Comparison of ENCODE assay signal across 25 cellular contexts in the genomic region with DNA sequence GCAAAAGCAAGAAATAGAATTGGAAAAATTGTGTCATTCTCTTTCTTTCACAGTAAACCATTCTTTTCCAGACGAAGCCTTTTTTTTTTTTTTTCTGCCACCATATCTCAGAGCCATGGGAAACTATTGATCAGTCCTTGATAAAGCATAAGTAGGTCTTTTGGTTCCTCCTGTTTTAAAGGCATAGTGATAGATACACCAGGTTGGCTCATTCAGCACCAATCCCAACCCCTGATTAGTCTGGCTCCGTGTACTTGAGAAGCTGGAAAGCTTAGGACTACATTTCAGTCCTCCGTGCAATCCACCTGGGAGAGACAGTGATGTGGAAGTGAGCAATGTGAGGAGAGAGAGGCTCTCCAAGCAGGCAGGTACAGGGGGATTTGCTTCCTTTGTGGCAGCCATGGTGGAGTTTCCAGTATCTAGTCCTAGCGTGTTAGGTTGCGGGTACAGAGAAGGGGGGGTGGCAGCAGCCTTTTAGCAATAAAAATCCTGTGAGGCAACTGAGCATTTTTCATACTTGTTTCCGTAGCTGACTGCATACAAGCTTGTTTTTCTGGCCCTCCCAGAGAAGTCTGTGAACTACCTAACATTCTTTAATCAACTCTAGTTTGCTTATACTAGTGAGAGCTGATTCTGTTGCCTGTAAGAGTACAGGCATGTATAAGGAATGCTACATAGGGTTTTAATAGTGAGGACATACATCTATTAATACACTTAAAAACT.
"Had no signal": no experiment of that assay in that cellular context is flagged by ENCODE, and none has a peak within 500 bp of the region (broad histone marks: within the 10 kb centered on the region; RNA-seq: fewer than 3 reads in every experiment).

No MANE protein-coding gene starts in this region.

- H3K9me3 ChIP-seq: colonic mucosa, esophagus muscularis mucosa, gastroesophageal sphincter, heart right ventricle, left lung, neutrophil, psoas muscle, spleen, testis, tibial nerve, vagina had no signal

- H3K4me3 Mint-ChIP-seq: dendritic cell treated with granulocyte-macrophage colony-stimulating factor and Interleukin-4, amounts not matched to agents 40 ng/mL and 50 ng/mL, for 4 days; naive thymus-derived CD4-positive, alpha-beta T cell; stimulated activated memory B cell treated with anti-CD40 and anti-IgM and Interleukin-4, amounts not matched to agents 10 μg/mL and 1 μg/mL and 100 μg/mL, for 72 hours had no signal

- H3K4me3 ChIP-seq: colonic mucosa, esophagus muscularis mucosa, gastroesophageal sphincter, heart right ventricle, left lung, psoas muscle, skin epidermis, spleen, testis, tibial nerve, vagina had no signal

- H3K27ac Mint-ChIP-seq: dendritic cell treated with granulocyte-macrophage colony-stimulating factor and Interleukin-4, amounts not matched to agents 40 ng/mL and 50 ng/mL, for 4 days; naive thymus-derived CD4-positive, alpha-beta T cell; stimulated activated memory B cell treated with anti-CD40 and anti-IgM and Interleukin-4, amounts not matched to agents 10 μg/mL and 1 μg/mL and 100 μg/mL, for 72 hours had no signal

- H3K27me3 ChIP-seq: colonic mucosa, esophagus muscularis mucosa, foreskin keratinocyte, gastroesophageal sphincter, left lung, neutrophil, spleen, testis, tibial nerve, vagina had no signal

- H3K27me3 Mint-ChIP-seq: stimulated activated memory B cell treated with anti-CD40 and anti-IgM and Interleukin-4, amounts not matched to agents 10 μg/mL and 1 μg/mL and 100 μg/mL, for 72 hours had no signal

- H3K36me3 ChIP-seq: colonic mucosa, esophagus muscularis mucosa, gastroesophageal sphincter, heart right ventricle, left lung, neutrophil, spleen, tibial nerve, vagina had no signal

- H3K4me1 ChIP-seq: colonic mucosa, esophagus muscularis mucosa, gastroesophageal sphincter, heart right ventricle, left lung, psoas muscle, spleen, testis, tibial nerve, vagina had no signal

- H3K4me1 Mint-ChIP-seq: naive thymus-derived CD4-positive, alpha-beta T cell had no signal

- H3K36me3 Mint-ChIP-seq: naive thymus-derived CD4-positive, alpha-beta T cell; stimulated activated memory B cell treated with anti-CD40 and anti-IgM and Interleukin-4, amounts not matched to agents 10 μg/mL and 1 μg/mL and 100 μg/mL, for 72 hours had no signal

- DNase-seq: central memory CD4-positive, alpha-beta T cell; colonic mucosa; effector CD8-positive, alpha-beta T cell; foreskin keratinocyte; glutamatergic neuron; heart right ventricle; left lung; mesenchymal stem cell; midbrain; naive thymus-derived CD4-positive, alpha-beta T cell; psoas muscle; right cardiac atrium; spleen; stimulated activated CD4-positive, alpha-beta T cell treated with anti-CD3 and anti-CD28 coated beads, Interleukin-4, amount 100 ng/mL, for 4 hours; stimulated activated naive CD8-positive, alpha-beta T cell treated with anti-CD3 and anti-CD28 coated beads, Interleukin-15, Interleukin-2, amounts not matched to agents 100 U/mL and 50 U/mL, for 24 hours; substantia nigra; testis had no signal

- ATAC-seq: foreskin keratinocyte; gastroesophageal sphincter; heart right ventricle; left lung; naive thymus-derived CD4-positive, alpha-beta T cell; psoas muscle; right cardiac atrium; stimulated activated memory B cell treated with anti-CD40 and anti-IgM and Interleukin-4, amounts not matched to agents 10 μg/mL and 1 μg/mL and 100 μg/mL, for 72 hours; stimulated activated naive CD8-positive, alpha-beta T cell treated with anti-CD3 and anti-CD28 coated beads, Interleukin-15, Interleukin-2, amounts not matched to agents 100 U/mL and 50 U/mL, for 24 hours had no signal

- H3K27ac ChIP-seq: colonic mucosa, esophagus muscularis mucosa, foreskin keratinocyte, gastroesophageal sphincter, heart right ventricle, left lung, neutrophil, psoas muscle, skin epidermis, spleen, testis, tibial nerve, vagina had no signal

- H3K9me3 Mint-ChIP-seq: stimulated activated memory B cell treated with anti-CD40 and anti-IgM and Interleukin-4, amounts not matched to agents 10 μg/mL and 1 μg/mL and 100 μg/mL, for 72 hours had no signal
